Comparison of ENCODE assay signal across 12 cellular contexts in the genomic region with DNA sequence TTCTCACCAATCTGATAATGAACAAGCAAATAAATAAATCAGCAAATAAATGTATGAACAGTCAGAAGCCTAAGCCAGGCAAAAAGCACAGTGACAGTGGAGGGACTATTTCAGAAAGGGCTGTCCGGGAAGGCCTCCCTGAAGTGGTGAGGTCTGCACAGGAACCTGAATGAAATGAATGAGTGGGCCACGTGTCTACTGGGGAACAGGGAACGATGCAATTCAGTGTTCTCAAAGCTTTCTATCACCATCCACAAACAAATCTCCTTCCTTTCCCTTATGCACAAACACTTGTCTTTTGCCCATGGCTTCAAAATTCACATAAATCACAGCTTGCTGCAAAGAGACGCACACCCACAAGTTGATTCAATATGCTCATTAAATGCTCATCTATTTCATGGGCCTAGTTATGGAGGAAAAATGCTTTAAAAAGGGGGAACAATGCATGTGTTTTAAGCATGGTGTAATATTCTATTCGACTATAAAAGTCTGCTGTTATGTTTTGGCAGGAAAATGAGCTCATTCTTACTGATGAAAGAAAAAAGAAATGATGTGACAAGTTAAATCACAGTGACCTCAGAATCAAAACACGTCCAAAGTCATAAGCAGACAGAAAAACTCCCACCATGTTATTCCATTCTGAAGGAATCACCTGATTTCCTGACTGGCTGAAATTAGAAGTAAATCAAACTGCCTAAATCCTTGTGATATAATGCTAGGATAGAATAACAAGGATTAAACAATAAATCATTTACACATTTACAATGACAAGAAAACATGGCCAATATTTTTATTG. TPM values are rescaled to one million over a fixed set of nuclear protein-coding genes. Genes with fewer than 3 reads are reported as not detected.
A peak's percentile ranks its signal among the peaks of the same experiment; 100 is the strongest.
DNase-seq lines count a peak whose midpoint lies in the region; ATAC-seq, FAIRE-seq and TF ChIP-seq lines count a peak whose summit lies in the region.
"Had no signal": no experiment of that assay in that cellular context is flagged by ENCODE, and none has a peak within 500 bp of the region (broad histone marks: within the 10 kb centered on the region; RNA-seq: fewer than 3 reads in every experiment).

No MANE protein-coding gene starts in this region.

- intact Hi-C loops in activated CD4-positive, alpha-beta memory T cell treated with anti-CD3 and anti-CD28 coated beads for 36 hours (cut with micrococcal nuclease): no loop called here
- intact Hi-C loops in sigmoid colon (cut with DNase I): no loop called here

- peaks cover 15% of the 10 kb centered on the region for H3K4me1 Mint-ChIP-seq in activated CD4-positive, alpha-beta memory T cell treated with anti-CD3 and anti-CD28 coated beads for 36 hours (ENCODE audit: low read depth)
- H3K4me1 Mint-ChIP-seq: CD4-positive, alpha-beta memory T cell had no signal

- H3K27me3 ChIP-seq in esophagus (ENCODE audit: control insufficient read depth in 1 of 2, insufficient read depth in 2 of 2, low read length in 2 of 2): no peaks in the 10 kb centered on the region
- no peaks in the 10 kb centered on the region for H3K27me3 ChIP-seq in sigmoid colon

- H3K27ac ChIP-seq in esophagus (ENCODE audit: low read depth in 2 of 2, low read length in 1 of 2): peak overlapping the region; percentile 27 to 63
- H3K27ac ChIP-seq in sigmoid colon: peak overlapping the region; percentile 70 to 83 (median 79)

- H3K4me3 Mint-ChIP-seq in activated CD4-positive, alpha-beta memory T cell treated with anti-CD3 and anti-CD28 coated beads for 36 hours: no peak overlapping the region
- H3K4me3 Mint-ChIP-seq: CD4-positive, alpha-beta memory T cell had no signal

- H3K36me3 ChIP-seq in esophagus (ENCODE audit: control insufficient read depth in 2 of 2, insufficient read depth in 2 of 2, low read length in 1 of 2) (peaks cover 8 to 22% of the 10 kb centered on the region in 2 donors), sigmoid colon (peaks cover 6 to 46% (median 26%) of the 10 kb centered on the region in 4 donors)

- POLR2A ChIA-PET in activated CD4-positive, alpha-beta memory T cell treated with anti-CD3 and anti-CD28 coated beads for 36 hours (lab: Charles Lee): interaction anchor here (1.1 kb wide), 1 partner anchor 41 kb away, joined by 3 read pairs; no protein-coding TSS in a partner anchor

- 57 to 64% methylated on average over 6 of the region's 6 CpGs for WGBS in esophagus, 2 donors
- WGBS in sigmoid colon, 2 donors: 83 to 89% methylated on average over 6 of the region's 6 CpGs

- H3K27ac Mint-ChIP-seq in activated CD4-positive, alpha-beta memory T cell treated with anti-CD3 and anti-CD28 coated beads for 36 hours: peak overlapping the region; percentile 84

- DNase-seq in AG10803 (ENCODE audit: low read depth) (peak; percentile 47), sigmoid colon (no peak), NCI-H1694 (lab: John Stamatoyannopoulos, UW) (no peak), GM19239 (ENCODE audit: insufficient read length, low spot score) (no peak), NCI-H2107 treated with DMSO at 0.1 percent for 48 hours (lab: John Stamatoyannopoulos, UW; ENCODE audit: unreplicated experiment) (no peak)
- DNase-seq in activated CD4-positive, alpha-beta memory T cell treated with anti-CD3 and anti-CD28 coated beads for 36 hours: no peak
- DNase-seq: CD4-positive, alpha-beta memory T cell; stimulated activated CD4-positive, alpha-beta T cell treated with anti-CD3 and anti-CD28 coated beads, Interleukin-1b, Interleukin-23, amount 100 ng/mL, for 48 hours; T1000 had no signal

- no peak for FAIRE-seq in GM19239 (lab: Jason Lieb, UNC)

- peaks cover 48% of the 10 kb centered on the region for H3K36me3 Mint-ChIP-seq in activated CD4-positive, alpha-beta memory T cell treated with anti-CD3 and anti-CD28 coated beads for 36 hours

- TF ChIP-seq EP300 in sigmoid colon (IDR thresholded peaks at IDR 0.05): no peak

- H3K9me3 Mint-ChIP-seq in activated CD4-positive, alpha-beta memory T cell treated with anti-CD3 and anti-CD28 coated beads for 36 hours: no peaks in the 10 kb centered on the region
- H3K9me3 Mint-ChIP-seq: CD4-positive, alpha-beta memory T cell had no signal

- ATAC-seq in GM19351 (IDR thresholded peaks at IDR 0.05; ENCODE audit: unreplicated experiment): no peak

- H3K9me3 ChIP-seq in esophagus (ENCODE audit: control insufficient read depth in 2 of 2, insufficient read depth in 1 of 2, low read depth in 1 of 2, low read length in 1 of 2) (no peaks in the 10 kb centered on the region), sigmoid colon (no peaks in the 10 kb centered on the region)

- H3K4me3 ChIP-seq in AG10803 (ENCODE audit: low read length) (no peak overlapping the region), esophagus (ENCODE audit: low read depth in 1 of 2, low read length in 2 of 2) (no peak overlapping the region), sigmoid colon (no peak overlapping the region)

- no peak for TF ChIP-seq POLR2A in sigmoid colon (IDR thresholded peaks at IDR 0.05)

- CTCF ChIA-PET in activated CD4-positive, alpha-beta memory T cell treated with anti-CD3 and anti-CD28 coated beads for 36 hours (lab: Charles Lee): no interaction called here

- H3K4me1 ChIP-seq in esophagus (ENCODE audit: control insufficient read depth in 2 of 2, insufficient read depth in 2 of 2, low read length in 1 of 2) (no peaks in the 10 kb centered on the region), sigmoid colon (peaks cover 0 to 33% (median 25%) of the 10 kb centered on the region in 4 donors)

- TF ChIP-seq CTCF in AG10803 (conservative IDR thresholded peaks at IDR 0.05; ENCODE audit: low read length) (no peak), sigmoid colon (IDR thresholded peaks at IDR 0.05) (no peak)

- no peaks in the 10 kb centered on the region for H3K27me3 Mint-ChIP-seq in activated CD4-positive, alpha-beta memory T cell treated with anti-CD3 and anti-CD28 coated beads for 36 hours
- H3K27me3 Mint-ChIP-seq: CD4-positive, alpha-beta memory T cell had no signal

RNA-seq across cellular contexts. Expression of a gene that starts 21.6 kb away (rescaled TPM):
- 10 to 100 TPM; 21.5 to 23.4 TPM for total RNA-seq in activated CD4-positive, alpha-beta memory T cell treated with anti-CD3 and anti-CD28 coated beads for 36 hours
- 1 to 10 TPM; 4.6 to 5.5 TPM for polyA plus RNA-seq in esophagus
- 10 to 100 TPM in 3 of 4 donors, 1 to 10 TPM in 1; 7.5 to 16.7 (median 11.5) TPM for total RNA-seq in sigmoid colon
- polyA plus RNA-seq in sigmoid colon: 1 to 10 TPM in 1 of 3 donors, under 1 TPM in 2; 0.60 to 7.1 (median 0.69) TPM

RNA-seq across cellular contexts. Expression of a gene that starts 41.3 kb away (rescaled TPM):
- total RNA-seq in activated CD4-positive, alpha-beta memory T cell treated with anti-CD3 and anti-CD28 coated beads for 36 hours: 1 to 10 TPM; 9.3 to 9.6 TPM
- polyA plus RNA-seq in esophagus (10 to 100 TPM; 18.3 to 21.1 TPM), sigmoid colon (10 to 100 TPM in 1 of 3 donors, 1 to 10 TPM in 2; 3.5 to 10.8 (median 6.0) TPM)
- total RNA-seq in sigmoid colon: 10 to 100 TPM; 32.1 to 53.8 (median 41.2) TPM
- total RNA-seq: OCI-LY7 had no signal
